11 cellular contexts compared by ENCODE assay signal in the genomic region with DNA sequence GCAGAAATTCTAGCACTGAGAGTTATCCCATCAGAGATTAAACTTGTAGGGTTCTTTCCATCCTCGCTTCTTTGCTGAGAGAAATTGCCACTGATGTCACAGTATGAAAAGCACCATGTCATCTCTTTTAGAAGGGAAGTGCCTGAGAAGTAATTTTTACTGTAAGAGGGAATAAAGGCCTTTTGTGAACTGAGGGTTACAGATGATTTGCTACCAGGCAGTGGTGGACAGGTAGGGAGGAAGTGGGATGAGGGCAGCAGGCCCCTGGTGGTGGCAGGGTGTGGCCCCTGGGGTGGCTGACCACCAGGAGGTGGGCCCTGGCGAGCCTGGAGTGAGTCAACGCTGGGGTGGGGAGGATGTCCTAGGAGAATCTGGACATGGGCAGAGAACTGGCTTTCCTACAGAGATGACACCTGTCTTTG. TPM values are rescaled to one million over a fixed set of nuclear protein-coding genes. Genes with fewer than 3 reads are reported as not detected.
DNase-seq lines count a peak whose midpoint lies in the region; ATAC-seq, FAIRE-seq and TF ChIP-seq lines count a peak whose summit lies in the region.
"Had no signal": no experiment of that assay in that cellular context is flagged by ENCODE, and none has a peak within 500 bp of the region (broad histone marks: within the 10 kb centered on the region; RNA-seq: fewer than 3 reads in every experiment).

No MANE protein-coding gene starts in this region.

- peak; percentile 79 for ATAC-seq in HepG2
- ATAC-seq in HG02623 (IDR thresholded peaks at IDR 0.05; ENCODE audit: unreplicated experiment): no peak

- H4K20me1 ChIP-seq in HepG2 (ENCODE audit: insufficient read depth, low read length): no peaks in the 10 kb centered on the region

- POLR2A ChIA-PET in activated CD4-positive, alpha-beta memory T cell treated with anti-CD3 and anti-CD28 coated beads, Interleukin-2, amount 10 ng/mL, durations not matched to agents 7 days and 5 days (lab: Charles Lee): interaction anchor here (1.1 to 2.7 kb wide), 3 partner anchors 57 to 179 kb away, joined by 3 to 22 read pairs (median 5); a partner anchor contains a TSS
- POLR2A ChIA-PET in HepG2 (lab: Yijun Ruan, JAX): interaction anchor here (1.0 kb wide), 2 partner anchors 63 to 64 kb away, joined by 3 to 5 read pairs; a partner anchor contains a TSS

- H3K27me3 ChIP-seq in HepG2 (ENCODE audit: control insufficient read depth in 1 of 2, insufficient read depth in 2 of 2, low read length in 2 of 2) (peaks cover 2 to 5% of the 10 kb centered on the region in 2 experiments; a peak in 2 of 5 replicates), transverse colon (no peaks in the 10 kb centered on the region)

- H3K4me1 Mint-ChIP-seq in activated naive CD4-positive, alpha-beta T cell treated with anti-CD3 and anti-CD28 coated beads, Interleukin-2, amount 10 ng/mL, durations not matched to agents 7 days and 5 days: peaks cover 29% of the 10 kb centered on the region
- H3K4me1 Mint-ChIP-seq in activated CD4-positive, alpha-beta memory T cell treated with anti-CD3 and anti-CD28 coated beads, Interleukin-2, amount 10 ng/mL, durations not matched to agents 7 days and 5 days: peaks cover 37% of the 10 kb centered on the region
- H3K4me1 Mint-ChIP-seq: mesothelial cell of epicardium had no signal

- H3K79me2 ChIP-seq in HepG2 (ENCODE audit: insufficient read depth, low read length): no peaks in the 10 kb centered on the region

- H3K4me3 ChIP-seq in HepG2 (replicated peaks in 1 of 3; ENCODE audit: insufficient read depth in 1 of 3, low read depth in 2 of 3, low read length in 3 of 3) (no peak overlapping the region), transverse colon (no peak overlapping the region)

- intact Hi-C loops in HepG2 (cut with micrococcal nuclease; ENCODE audit: unreplicated experiment): no loop called here
- intact Hi-C loops in transverse colon (cut with DNase I; ENCODE audit: low total_unique reads): no loop called here

- no peak for TF ChIP-seq CTCF in HepG2 (CRISPR knock-in tag; IDR thresholded peaks at IDR 0.05)
- no peak for TF ChIP-seq CTCF in transverse colon (IDR thresholded peaks at IDR 0.05)

- H3K36me3 Mint-ChIP-seq in activated naive CD4-positive, alpha-beta T cell treated with anti-CD3 and anti-CD28 coated beads, Interleukin-2, amount 10 ng/mL, durations not matched to agents 7 days and 5 days: peaks cover 9% of the 10 kb centered on the region
- peaks cover 21% of the 10 kb centered on the region for H3K36me3 Mint-ChIP-seq in activated CD4-positive, alpha-beta memory T cell treated with anti-CD3 and anti-CD28 coated beads, Interleukin-2, amount 10 ng/mL, durations not matched to agents 7 days and 5 days (ENCODE audit: low read depth)

- peak overlapping the region; percentile 63 for H3K4me2 ChIP-seq in HepG2 (ENCODE audit: low read depth, low read length)

- CTCF ChIA-PET in activated naive CD4-positive, alpha-beta T cell treated with anti-CD3 and anti-CD28 coated beads, Interleukin-2, amount 10 ng/mL, durations not matched to agents 7 days and 5 days (lab: Charles Lee): no interaction called here
- CTCF ChIA-PET in activated CD4-positive, alpha-beta memory T cell treated with anti-CD3 and anti-CD28 coated beads, Interleukin-2, amount 10 ng/mL, durations not matched to agents 7 days and 5 days (lab: Charles Lee): interaction anchor here (1.1 kb wide), 2 partner anchors 24 to 48 kb away, joined by 3 to 6 read pairs; no protein-coding TSS in a partner anchor
- CTCF ChIA-PET in HepG2 (lab: Yijun Ruan, JAX; ENCODE audit: low intra/inter-chr PET ratio, low total read pairs): no interaction called here

- no TSS peak for BruUV-seq in HepG2 (replicated peaks; lab: Mats Ljungman, UMichigan)

- no peak for TF ChIP-seq EP300 in HepG2 (IDR thresholded peaks at IDR 0.05; ENCODE audit: low read depth in 2 of 2, low read length in 2 of 2)
- no peak for TF ChIP-seq EP300 in HepG2 (CRISPR knock-in tag; IDR thresholded peaks at IDR 0.05; ENCODE audit: borderline replicate concordance)
- TF ChIP-seq EP300 in transverse colon (IDR thresholded peaks at IDR 0.05; ENCODE audit: low read depth): no peak

- WGBS in HepG2 (ENCODE audit: low lambda C conversion rate): 0% methylated on average over 3 of the region's 3 CpGs
- 57 to 97% methylated on average over 3 of the region's 3 CpGs for WGBS in transverse colon (ENCODE audit: low coverage in 1 of 2), 2 donors

- H3K9ac ChIP-seq in HepG2 (ENCODE audit: insufficient read depth, low read depth, low read length): no peak overlapping the region

- no peak for TF ChIP-seq RAD21 in HepG2 (CRISPR knock-in tag; IDR thresholded peaks at IDR 0.05)

- peaks cover 20% of the 10 kb centered on the region for H3K4me1 ChIP-seq in HepG2 (ENCODE audit: insufficient read depth, low read length)
- peaks cover 0 to 15% (median 4%) of the 10 kb centered on the region in 4 donors for H3K4me1 ChIP-seq in transverse colon

- H3K27me3 Mint-ChIP-seq in activated naive CD4-positive, alpha-beta T cell treated with anti-CD3 and anti-CD28 coated beads, Interleukin-2, amount 10 ng/mL, durations not matched to agents 7 days and 5 days: peaks cover 3% of the 10 kb centered on the region
- H3K27me3 Mint-ChIP-seq in activated CD4-positive, alpha-beta memory T cell treated with anti-CD3 and anti-CD28 coated beads, Interleukin-2, amount 10 ng/mL, durations not matched to agents 7 days and 5 days: no peaks in the 10 kb centered on the region

- no peak overlapping the region for H2AFZ ChIP-seq in HepG2 (ENCODE audit: low read length)

- no peak for TF ChIP-seq POLR2A in HepG2 (IDR thresholded peaks at IDR 0.05; ENCODE audit: insufficient read depth in 1 of 2, low read depth in 2 of 2, low read length in 2 of 2)
- TF ChIP-seq POLR2A in transverse colon (IDR thresholded peaks at IDR 0.05): no peak

- H3K9me3 ChIP-seq in HepG2 (ENCODE audit: low read length): peaks cover 24% of the 10 kb centered on the region
- peaks cover 11 to 13% of the 10 kb centered on the region in 2 donors for H3K9me3 ChIP-seq in transverse colon

- DNase-seq in activated naive CD4-positive, alpha-beta T cell treated with anti-CD3 and anti-CD28 coated beads, Interleukin-2, amount 10 ng/mL, durations not matched to agents 7 days and 5 days: no peak
- DNase-seq in activated naive CD4-positive, alpha-beta T cell (lab: John Stamatoyannopoulos, UW): no peak
- DNase-seq in activated CD4-positive, alpha-beta memory T cell treated with anti-CD3 and anti-CD28 coated beads, Interleukin-2, amount 10 ng/mL, durations not matched to agents 7 days and 5 days: no peak
- DNase-seq in HepG2 (ENCODE audit: low spot score) (no peak), transverse colon (no peak), mucosa of gallbladder (ENCODE audit: low spot score) (no peak), superior temporal gyrus (ENCODE audit: extremely low spot score) (no peak)
- DNase-seq: SHP77 had no signal

- peaks cover 22% of the 10 kb centered on the region for H3K9me3 Mint-ChIP-seq in activated naive CD4-positive, alpha-beta T cell treated with anti-CD3 and anti-CD28 coated beads, Interleukin-2, amount 10 ng/mL, durations not matched to agents 7 days and 5 days
- H3K9me3 Mint-ChIP-seq in activated CD4-positive, alpha-beta memory T cell treated with anti-CD3 and anti-CD28 coated beads, Interleukin-2, amount 10 ng/mL, durations not matched to agents 7 days and 5 days: peaks cover 25% of the 10 kb centered on the region

- no peaks in the 10 kb centered on the region for H3K36me3 ChIP-seq in HepG2 (replicated peaks in 1 of 2; ENCODE audit: control insufficient read depth in 1 of 2, insufficient read depth in 2 of 2, low read length in 2 of 2)
- H3K36me3 ChIP-seq in transverse colon: no peaks in the 10 kb centered on the region

- FAIRE-seq in HepG2 (lab: Jason Lieb, UNC): no peak

- in situ Hi-C loops in HepG2 (cut with HindIII; ENCODE audit: extremely low pct_ligation_motif_present, low pct_unique_long_range_greater_than_20kb): no loop called here
- in situ Hi-C loops in transverse colon (cut with MboI; ENCODE audit: low pct_ligation_motif_present in 1 of 4, low pct_unique_long_range_greater_than_20kb in 1 of 4, low sequenced_read_pairs in 3 of 4): no loop called here

- H3K4me3 Mint-ChIP-seq in activated naive CD4-positive, alpha-beta T cell treated with anti-CD3 and anti-CD28 coated beads, Interleukin-2, amount 10 ng/mL, durations not matched to agents 7 days and 5 days: peak overlapping the region; percentile 64
- peak overlapping the region; percentile 34 for H3K4me3 Mint-ChIP-seq in activated CD4-positive, alpha-beta memory T cell treated with anti-CD3 and anti-CD28 coated beads, Interleukin-2, amount 10 ng/mL, durations not matched to agents 7 days and 5 days
- H3K4me3 Mint-ChIP-seq: mesothelial cell of epicardium had no signal

- no peak overlapping the region for H3K27ac ChIP-seq in HepG2 (ENCODE audit: extremely low read length, insufficient read depth, low read length)
- H3K27ac ChIP-seq in transverse colon: peak overlapping the region; percentile 44 to 65 (median 58)

- peak overlapping the region; percentile 84 for H3K27ac Mint-ChIP-seq in activated naive CD4-positive, alpha-beta T cell treated with anti-CD3 and anti-CD28 coated beads, Interleukin-2, amount 10 ng/mL, durations not matched to agents 7 days and 5 days
- H3K27ac Mint-ChIP-seq in activated CD4-positive, alpha-beta memory T cell treated with anti-CD3 and anti-CD28 coated beads, Interleukin-2, amount 10 ng/mL, durations not matched to agents 7 days and 5 days: peak overlapping the region; percentile 88
- H3K27ac Mint-ChIP-seq: mesothelial cell of epicardium had no signal

RNA-seq across cellular contexts. Expression of a gene that starts 6.4 kb away (rescaled TPM):
- under 1 TPM; 0.35 to 0.80 TPM for total RNA-seq in activated CD4-positive, alpha-beta memory T cell treated with anti-CD3 and anti-CD28 coated beads, Interleukin-2, amount 10 ng/mL, durations not matched to agents 7 days and 5 days
- total RNA-seq in HepG2 (2016; rRNA removed; fragmentation: Illumina TruSeq; extraction: Trizol) (0.27 TPM in 1 of 2 replicates, not detected in the other), transverse colon (1 to 10 TPM in 2 of 4 donors, not detected in 2; 1.4 to 2.3 TPM), mucosa of gallbladder (8.3 TPM)
- total RNA-seq in HepG2 (2016; cell fraction: cytosol; rRNA removed; fragmentation: Illumina TruSeq; extraction: Trizol; ENCODE audit: low read depth): not detected in 2 replicates
- total RNA-seq in HepG2 (2016; cell fraction: insoluble cytoplasmic fraction; rRNA removed; fragmentation: Illumina TruSeq; extraction: Trizol): not detected in 2 replicates
- not detected in 2 replicates for total RNA-seq in HepG2 (2016; cell fraction: membrane; rRNA removed; fragmentation: Illumina TruSeq; extraction: Trizol)
- not detected in 2 replicates for total RNA-seq in HepG2 (2016; cell fraction: nucleus; rRNA removed; fragmentation: Illumina TruSeq; extraction: Trizol)
- 0.98 and 1.7 TPM in 2 replicates for polyA plus RNA-seq in HepG2 (2011; rRNA removed)
- polyA plus RNA-seq in HepG2 (2011; cell fraction: cytosol; rRNA removed): 0.47 and 0.75 TPM in 2 replicates
- polyA plus RNA-seq in HepG2 (2011; cell fraction: nucleus; rRNA removed): 0.80 and 1.5 TPM in 2 replicates
- 0.57 TPM in 1 of 2 replicates, not detected in the other for polyA plus RNA-seq in HepG2 (2012)
- not detected in 2 replicates for polyA plus RNA-seq in HepG2 (2016; cell fraction: cytosol; fragmentation: Illumina TruSeq; extraction: Trizol; ENCODE audit: low read depth)
- polyA plus RNA-seq in HepG2 (2016; cell fraction: insoluble cytoplasmic fraction; fragmentation: Illumina TruSeq; extraction: Trizol; ENCODE audit: low read depth): not detected in 2 replicates
- polyA plus RNA-seq in HepG2 (2016; cell fraction: membrane; fragmentation: Illumina TruSeq; extraction: Trizol; ENCODE audit: low read depth): 0.34 TPM in 1 of 2 replicates, not detected in the other
- 0.64 TPM in 1 of 2 replicates, not detected in the other for polyA plus RNA-seq in HepG2 (2016; cell fraction: nucleus; fragmentation: Illumina TruSeq; extraction: Trizol; ENCODE audit: insufficient read depth, low read depth)
- 0.72 TPM in 1 of 2 replicates, not detected in the other for polyA minus RNA-seq in HepG2 (2011; rRNA and poly(A)+ RNA removed; ENCODE audit: low replicate concordance)
- not detected in 2 replicates for polyA minus RNA-seq in HepG2 (2011; cell fraction: cytosol; rRNA and poly(A)+ RNA removed)
- polyA minus RNA-seq in HepG2 (2011; cell fraction: nucleus; rRNA and poly(A)+ RNA removed): 1.2 and 2.5 TPM in 2 replicates
- total RNA-seq: epithelial cell of proximal tubule had no signal

RNA-seq across cellular contexts. Expression of a gene that starts 51.9 kb away (rescaled TPM):
- 1 to 10 TPM; 1.1 to 1.7 TPM for total RNA-seq in activated CD4-positive, alpha-beta memory T cell treated with anti-CD3 and anti-CD28 coated beads, Interleukin-2, amount 10 ng/mL, durations not matched to agents 7 days and 5 days
- total RNA-seq in HepG2 (2016; rRNA removed; fragmentation: Illumina TruSeq; extraction: Trizol): 0.24 and 0.90 TPM in 2 replicates
- total RNA-seq in HepG2 (2016; cell fraction: cytosol; rRNA removed; fragmentation: Illumina TruSeq; extraction: Trizol; ENCODE audit: low read depth): 0.20 and 0.35 TPM in 2 replicates
- total RNA-seq in HepG2 (2016; cell fraction: insoluble cytoplasmic fraction; rRNA removed; fragmentation: Illumina TruSeq; extraction: Trizol): 0.76 and 0.86 TPM in 2 replicates
- 0.17 and 0.31 TPM in 2 replicates for total RNA-seq in HepG2 (2016; cell fraction: membrane; rRNA removed; fragmentation: Illumina TruSeq; extraction: Trizol)
- total RNA-seq in HepG2 (2016; cell fraction: nucleus; rRNA removed; fragmentation: Illumina TruSeq; extraction: Trizol): 0.34 and 1.1 TPM in 2 replicates
- polyA plus RNA-seq in HepG2 (2011; rRNA removed): 2.5 and 4.1 TPM in 2 replicates
- 2.7 and 2.9 TPM in 2 replicates for polyA plus RNA-seq in HepG2 (2011; cell fraction: cytosol; rRNA removed)
- polyA plus RNA-seq in HepG2 (2011; cell fraction: nucleus; rRNA removed): 0.26 and 1.3 TPM in 2 replicates
- 1.8 and 2.5 TPM in 2 replicates for polyA plus RNA-seq in HepG2 (2012)
- 0.02 and 0.08 TPM in 2 replicates for polyA plus RNA-seq in HepG2 (2016; cell fraction: cytosol; fragmentation: Illumina TruSeq; extraction: Trizol; ENCODE audit: low read depth)
- polyA plus RNA-seq in HepG2 (2016; cell fraction: insoluble cytoplasmic fraction; fragmentation: Illumina TruSeq; extraction: Trizol; ENCODE audit: low read depth): 0.19 and 0.47 TPM in 2 replicates
- polyA plus RNA-seq in HepG2 (2016; cell fraction: membrane; fragmentation: Illumina TruSeq; extraction: Trizol; ENCODE audit: low read depth): 0.17 and 0.31 TPM in 2 replicates
- 0.15 and 0.64 TPM in 2 replicates for polyA plus RNA-seq in HepG2 (2016; cell fraction: nucleus; fragmentation: Illumina TruSeq; extraction: Trizol; ENCODE audit: insufficient read depth, low read depth)
- 0.70 and 13.4 TPM in 2 replicates for polyA minus RNA-seq in HepG2 (2011; rRNA and poly(A)+ RNA removed; ENCODE audit: low replicate concordance)
- 3.4 and 6.4 TPM in 2 replicates for polyA minus RNA-seq in HepG2 (2011; cell fraction: cytosol; rRNA and poly(A)+ RNA removed)
- polyA minus RNA-seq in HepG2 (2011; cell fraction: nucleus; rRNA and poly(A)+ RNA removed): 0.77 and 1.4 TPM in 2 replicates
- total RNA-seq in transverse colon: 10 to 100 TPM; 17.7 to 32.1 (median 18.7) TPM
- 113 TPM for total RNA-seq in mucosa of gallbladder

RNA-seq across cellular contexts. Expression of a gene that starts 54.3 kb away (rescaled TPM):
- 10 to 100 TPM; 34.7 to 35.2 TPM for total RNA-seq in activated CD4-positive, alpha-beta memory T cell treated with anti-CD3 and anti-CD28 coated beads, Interleukin-2, amount 10 ng/mL, durations not matched to agents 7 days and 5 days
- total RNA-seq in HepG2 (2016; rRNA removed; fragmentation: Illumina TruSeq; extraction: Trizol) (16.2 and 25.5 TPM in 2 replicates), transverse colon (10 to 100 TPM in 1 of 4 donors, 1 to 10 TPM in 3; 4.8 to 10.8 (median 6.3) TPM), mucosa of gallbladder (16.9 TPM)
- total RNA-seq in HepG2 (2016; cell fraction: cytosol; rRNA removed; fragmentation: Illumina TruSeq; extraction: Trizol; ENCODE audit: low read depth): 6.2 and 6.5 TPM in 2 replicates
- 17.1 and 25.1 TPM in 2 replicates for total RNA-seq in HepG2 (2016; cell fraction: insoluble cytoplasmic fraction; rRNA removed; fragmentation: Illumina TruSeq; extraction: Trizol)
- total RNA-seq in HepG2 (2016; cell fraction: membrane; rRNA removed; fragmentation: Illumina TruSeq; extraction: Trizol): 4.8 and 7.5 TPM in 2 replicates
- 40.2 and 43.9 TPM in 2 replicates for total RNA-seq in HepG2 (2016; cell fraction: nucleus; rRNA removed; fragmentation: Illumina TruSeq; extraction: Trizol)
- 19.6 and 21.1 TPM in 2 replicates for polyA plus RNA-seq in HepG2 (2011; rRNA removed)
- polyA plus RNA-seq in HepG2 (2011; cell fraction: cytosol; rRNA removed): 7.1 and 7.7 TPM in 2 replicates
- 33.9 and 48.5 TPM in 2 replicates for polyA plus RNA-seq in HepG2 (2011; cell fraction: nucleus; rRNA removed)
- 20.6 and 26.0 TPM in 2 replicates for polyA plus RNA-seq in HepG2 (2012)
- polyA plus RNA-seq in HepG2 (2016; cell fraction: cytosol; fragmentation: Illumina TruSeq; extraction: Trizol; ENCODE audit: low read depth): 1.7 and 1.9 TPM in 2 replicates
- polyA plus RNA-seq in HepG2 (2016; cell fraction: insoluble cytoplasmic fraction; fragmentation: Illumina TruSeq; extraction: Trizol; ENCODE audit: low read depth): 15.7 and 18.4 TPM in 2 replicates
- polyA plus RNA-seq in HepG2 (2016; cell fraction: membrane; fragmentation: Illumina TruSeq; extraction: Trizol; ENCODE audit: low read depth): 2.1 and 3.4 TPM in 2 replicates
- polyA plus RNA-seq in HepG2 (2016; cell fraction: nucleus; fragmentation: Illumina TruSeq; extraction: Trizol; ENCODE audit: insufficient read depth, low read depth): 81.7 and 89.2 TPM in 2 replicates
- 8.5 and 12.3 TPM in 2 replicates for polyA minus RNA-seq in HepG2 (2011; rRNA and poly(A)+ RNA removed; ENCODE audit: low replicate concordance)
- 3.9 and 5.4 TPM in 2 replicates for polyA minus RNA-seq in HepG2 (2011; cell fraction: cytosol; rRNA and poly(A)+ RNA removed)
- polyA minus RNA-seq in HepG2 (2011; cell fraction: nucleus; rRNA and poly(A)+ RNA removed): 61.8 and 78.0 TPM in 2 replicates

Comparison
In these comparisons a context has a peak if more than half of its experiments do, and no peak if none do; other contexts are left out.
1. RNA of a gene that starts 51.9 kb away (total RNA-seq): 113 TPM in mucosa of gallbladder (single experiment) and 17.7 to 32.1 TPM in transverse colon; 1.1 to 1.7 TPM in activated CD4-positive, alpha-beta memory T cell treated with anti-CD3 and anti-CD28 coated beads, Interleukin-2, amount 10 ng/mL, durations not matched to agents 7 days and 5 days and 0.17 to 1.1 TPM in HepG2; every median in the first group is over 4 times any median in the second.